1 cellular context compared by ENCODE assay signal in genomic region chr6:146544783-146545182, GRCh38.
TF ChIP-seq lines count a peak whose summit lies in the region.

No MANE protein-coding gene starts in this region.

TF ChIP-seq in HEK293, 187 proteins besides CTCF, POLR2A, EP300 and RAD21 (continued from another document):
- TF ChIP-seq ZNF280D (tag by site-specific recombination; IDR thresholded peaks at IDR 0.05): no peak
- TF ChIP-seq ZSCAN5A (tag by site-specific recombination; IDR thresholded peaks at IDR 0.05): no peak
- TF ChIP-seq ZFP3 (tag by site-specific recombination; IDR thresholded peaks at IDR 0.05; ENCODE audit: low read depth): no peak
- no peak for TF ChIP-seq PRDM6 (tag by site-specific recombination; IDR thresholded peaks at IDR 0.05)
- no peak for TF ChIP-seq ZNF561 (tag by site-specific recombination; IDR thresholded peaks at IDR 0.05; ENCODE audit: borderline replicate concordance)
- TF ChIP-seq KLF10 (tag by site-specific recombination; IDR thresholded peaks at IDR 0.05): no peak
